In the genomic region with DNA sequence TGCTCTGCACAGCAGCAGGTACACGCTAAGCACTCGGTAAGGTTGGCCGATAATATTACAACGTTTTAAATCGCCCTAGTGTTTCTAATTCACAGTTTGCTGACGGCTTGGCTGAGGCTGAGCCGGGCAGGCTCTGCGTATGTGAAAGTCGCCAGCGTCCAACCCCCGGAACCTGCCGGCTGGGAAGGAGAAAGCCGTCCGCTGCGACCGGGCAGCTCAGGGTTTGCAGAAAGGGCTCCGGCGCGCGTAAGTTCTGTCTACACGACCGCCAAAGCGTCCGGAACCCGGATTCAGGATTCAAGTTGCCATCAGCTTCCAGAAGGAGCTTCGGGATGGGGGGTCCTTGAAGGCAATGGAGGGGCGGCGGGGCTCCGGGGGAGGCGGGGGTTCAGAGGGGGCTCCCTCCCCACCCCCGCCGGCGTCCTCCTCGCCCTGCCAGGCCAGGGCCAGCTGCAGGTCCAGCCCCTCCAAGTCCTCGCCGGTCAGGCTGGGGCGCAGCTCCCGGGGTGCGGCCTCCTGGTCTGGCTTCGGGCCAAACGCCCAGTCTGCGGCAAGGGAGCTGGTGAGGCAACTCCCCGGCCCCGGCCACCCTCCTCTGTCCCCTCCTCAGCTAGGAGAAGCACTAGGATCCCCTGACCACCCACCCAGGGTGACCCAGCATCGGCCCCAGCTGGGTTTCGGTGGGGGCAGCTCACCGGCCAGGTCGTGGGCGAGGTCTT, we compare ENCODE assay signal across 18 cellular contexts. TPM values are rescaled to one million over a fixed set of nuclear protein-coding genes. Genes with fewer than 3 reads are reported as not detected.
DNase-seq lines count a peak whose midpoint lies in the region; TF ChIP-seq lines count a peak whose summit lies in the region.
"Had no signal": no experiment of that assay in that cellular context is flagged by ENCODE, and none has a peak within 500 bp of the region (broad histone marks: within the 10 kb centered on the region; RNA-seq: fewer than 3 reads in every experiment).

No MANE protein-coding gene starts in this region.

- H3K36me3 ChIP-seq in GM23248 (ENCODE audit: low read depth), result no peaks in the 10 kb centered on the region
- no peaks in the 10 kb centered on the region for H3K36me3 ChIP-seq in mucosa of stomach (ENCODE audit: control insufficient read depth, insufficient read depth, low read length)
- no peaks in the 10 kb centered on the region for H3K36me3 ChIP-seq in testis (ENCODE audit: low read depth, missing control alignments)
- H3K36me3 ChIP-seq: cardiac muscle cell, tibial nerve had no signal

- H3K27me3 ChIP-seq in GM23248 (replicated peaks; ENCODE audit: insufficient read depth), result peaks cover 21% of the 10 kb centered on the region
- H3K27me3 ChIP-seq in mucosa of stomach (ENCODE audit: control insufficient read depth, insufficient read depth, low read length), result peaks cover 4% of the 10 kb centered on the region
- no peaks in the 10 kb centered on the region for H3K27me3 ChIP-seq in testis
- H3K27me3 ChIP-seq: cardiac muscle cell had no signal

- intact Hi-C loops in testis (cut with DNase I; ENCODE audit: low total_unique reads), result no loop called here

- no peaks in the 10 kb centered on the region for H3K9me2 ChIP-seq in GM23248 (ENCODE audit: insufficient read depth)

- in situ Hi-C loops in GM23248 (cut with MboI), result no loop called here

- no peaks in the 10 kb centered on the region for H3K4me1 ChIP-seq in GM23248 (ENCODE audit: insufficient read depth)
- H3K4me1 ChIP-seq in mucosa of stomach (ENCODE audit: control insufficient read depth, insufficient read depth, low read length), result peaks cover 40% of the 10 kb centered on the region
- H3K4me1 ChIP-seq in testis, result no peaks in the 10 kb centered on the region

- DNase-seq in GM23248, result peak; percentile 55
- DNase-seq in NCI-H774 (lab: John Stamatoyannopoulos, UW), result peak; percentile 40
- no peak for DNase-seq in GM19240 (ENCODE audit: insufficient read length, low spot score)
- no peak for DNase-seq in testis
- DNase-seq: activated CD8-positive, alpha-beta T cell treated with anti-CD3 and anti-CD28 coated beads, Interleukin-2, amount 10 ng/mL, durations not matched to agents 7 days and 5 days; effector CD8-positive, alpha-beta T cell; GOT3; NCI-H1436 had no signal

- H3K27ac ChIP-seq in GM23248 (no peak overlapping the region), testis (no peak overlapping the region)
- H3K27ac ChIP-seq: BLaER1 treated with 17β-estradiol and CSF1 and Interleukin-3, amounts not matched to agents 10 nM and 100 nM; cardiac muscle cell; PC-9; skin epidermis had no signal

- H2AFZ ChIP-seq in GM23248, result no peak overlapping the region
- H2AFZ ChIP-seq: PC-9 had no signal

- H3K9ac ChIP-seq in GM23248 (no peak overlapping the region), mucosa of stomach (ENCODE audit: low read length) (peak overlapping the region; percentile 84)

- 35 to 40% methylated on average over 33 to 49 of the region's 49 CpGs for WGBS in GM23248 (ENCODE audit: low coverage in 1 of 2, low lambda C conversion rate in 2 of 2, missing lambda C conversion rate in 2 of 2), 2 experiments
- 50 to 60% methylated on average over 30 to 48 of the region's 49 CpGs for WGBS in testis, 2 donors

- TF ChIP-seq POLR2A in testis (IDR thresholded peaks at IDR 0.05), result no peak

- H3K9me3 ChIP-seq in GM23248 (ENCODE audit: low read depth), result no peaks in the 10 kb centered on the region
- no peaks in the 10 kb centered on the region for H3K9me3 ChIP-seq in mucosa of stomach (ENCODE audit: control insufficient read depth, low read length)
- no peaks in the 10 kb centered on the region for H3K9me3 ChIP-seq in testis
- H3K9me3 ChIP-seq: BLaER1 treated with 17β-estradiol and CSF1 and Interleukin-3, amounts not matched to agents 10 nM and 100 nM; tibial nerve had no signal

- peak overlapping the region; percentile 23 for H3K4me2 ChIP-seq in GM23248 (ENCODE audit: unreplicated experiment)

- H4K20me1 ChIP-seq in GM23248 (ENCODE audit: insufficient read depth), result no peaks in the 10 kb centered on the region
- H4K20me1 ChIP-seq: BLaER1 treated with 17β-estradiol and CSF1 and Interleukin-3, amounts not matched to agents 10 nM and 100 nM had no signal

- H3K79me2 ChIP-seq in GM23248 (ENCODE audit: insufficient read depth), result no peaks in the 10 kb centered on the region

- no peak for TF ChIP-seq CTCF in testis (IDR thresholded peaks at IDR 0.05)

- H3K4me3 ChIP-seq in GM23248, result no peak overlapping the region
- peak overlapping the region; percentile 31 for H3K4me3 ChIP-seq in mucosa of stomach (ENCODE audit: low read length)
- H3K4me3 ChIP-seq in testis, result no peak overlapping the region
- H3K4me3 ChIP-seq: BLaER1 treated with 17β-estradiol and CSF1 and Interleukin-3, amounts not matched to agents 10 nM and 100 nM; cardiac muscle cell; PC-9; skin epidermis; tibial nerve had no signal

- H3F3A ChIP-seq in GM23248 (ENCODE audit: insufficient read depth), result no peaks in the 10 kb centered on the region

RNA-seq across cellular contexts. Expression of a gene that starts 0.6 kb away (rescaled TPM):
- not detected in 2 replicates for total RNA-seq in GM23248 (2014; rRNA removed; shearing (Covaris generic))
- polyA plus RNA-seq in GM23248 (2016; fragmentation: Nextera tagmentation; extraction: Ambion mirVana) (not detected in 2 replicates), testis (ENCODE audit: insufficient read depth, low read depth, low replicate concordance) (not detected)
- total RNA-seq in testis, result not detected
- total RNA-seq: activated CD8-positive, alpha-beta T cell treated with anti-CD3 and anti-CD28 coated beads, Interleukin-2, amount 10 ng/mL, durations not matched to agents 7 days and 5 days; cardiac muscle cell; LHCN-M2; osteocyte; PC-9; tibial nerve; WTC11 had no signal
- polyA plus RNA-seq: cardiac muscle cell, keratinocyte had no signal

RNA-seq across cellular contexts. Expression of a gene that starts 2.3 kb away (rescaled TPM):
- total RNA-seq in GM23248 (2014; rRNA removed; shearing (Covaris generic)), result not detected in 2 replicates
- not detected in 2 replicates for polyA plus RNA-seq in GM23248 (2016; fragmentation: Nextera tagmentation; extraction: Ambion mirVana)
- 1 to 10 TPM; 1.3 to 3.1 TPM for total RNA-seq in testis
- polyA plus RNA-seq in testis (ENCODE audit: insufficient read depth, low read depth, low replicate concordance), result 10.1 TPM
- total RNA-seq: osteocyte, PC-9, tibial nerve had no signal
- polyA plus RNA-seq: keratinocyte had no signal

RNA-seq across cellular contexts. Expression of a gene that starts 17.8 kb away (rescaled TPM):
- total RNA-seq in GM23248 (2014; rRNA removed; shearing (Covaris generic)), result 17.5 and 20.4 TPM in 2 replicates
- polyA plus RNA-seq in GM23248 (2016; fragmentation: Nextera tagmentation; extraction: Ambion mirVana), result 15.0 and 16.9 TPM in 2 replicates
- 10 to 100 TPM; 23.5 to 29.1 TPM for total RNA-seq in testis
- 10.7 TPM for polyA plus RNA-seq in testis (ENCODE audit: insufficient read depth, low read depth, low replicate concordance)

RNA-seq across cellular contexts. Expression of a gene that starts 23.4 kb away (rescaled TPM):
- 36.5 and 61.3 TPM in 2 replicates for total RNA-seq in GM23248 (2014; rRNA removed; shearing (Covaris generic))
- polyA plus RNA-seq in GM23248 (2016; fragmentation: Nextera tagmentation; extraction: Ambion mirVana) (32.3 and 38.4 TPM in 2 replicates), testis (ENCODE audit: insufficient read depth, low read depth, low replicate concordance) (123 TPM)
- 10 to 100 TPM; 91.2 to 95.1 TPM for total RNA-seq in testis

RNA-seq across cellular contexts. Expression of a gene that starts 56.3 kb away (rescaled TPM):
- total RNA-seq in GM23248 (2014; rRNA removed; shearing (Covaris generic)), result not detected in 2 replicates
- polyA plus RNA-seq in GM23248 (2016; fragmentation: Nextera tagmentation; extraction: Ambion mirVana), result 0.33 TPM in 1 of 2 replicates, not detected in the other
- total RNA-seq in testis, result 10 to 100 TPM; 35.8 to 55.9 TPM
- polyA plus RNA-seq in testis (ENCODE audit: insufficient read depth, low read depth, low replicate concordance), result 68.2 TPM
- total RNA-seq: LHCN-M2 had no signal
- polyA plus RNA-seq: keratinocyte had no signal

Comparison
In these comparisons a context has a peak if more than half of its experiments do, and no peak if none do; other contexts are left out.
1. DNase-seq: peak in GM23248 (single experiment) and NCI-H774 (single experiment); none in GM19240 (single experiment) and testis (single experiment).